31 cellular contexts compared by ENCODE assay signal in genomic region chr13:21924958-21925357, GRCh38.
"Had no signal": no experiment of that assay in that cellular context is flagged by ENCODE, and none has a peak within 500 bp of the region (broad histone marks: within the 10 kb centered on the region; RNA-seq: fewer than 3 reads in every experiment).

No MANE protein-coding gene starts in this region.

- H3K4me1 Mint-ChIP-seq: activated CD4-positive, alpha-beta memory T cell treated with anti-CD3 and anti-CD28 coated beads, Interleukin-2, amount 10 ng/mL, durations not matched to agents 7 days and 5 days; activated CD4-positive, alpha-beta T cell treated with anti-CD3 and anti-CD28 coated beads, Interleukin-2, amount 10 ng/mL, durations not matched to agents 7 days and 5 days; activated naive CD4-positive, alpha-beta T cell treated with anti-CD3 and anti-CD28 coated beads, Interleukin-2, amount 10 ng/mL, durations not matched to agents 7 days and 5 days; activated naive CD8-positive, alpha-beta T cell treated with anti-CD3 and anti-CD28 coated beads, Interleukin-2, amount 10 ng/mL, durations not matched to agents 7 days and 5 days; central memory CD8-positive, alpha-beta T cell had no signal

- H3K27ac ChIP-seq: brain microvascular endothelial cell, coronary artery, dorsolateral prefrontal cortex, gastrocnemius medialis, heart left ventricle had no signal

- H3K27me3 ChIP-seq: brain microvascular endothelial cell, gastrocnemius medialis, heart left ventricle had no signal

- H3K36me3 ChIP-seq: brain microvascular endothelial cell, gastrocnemius medialis, heart left ventricle had no signal

- H3K9me3 Mint-ChIP-seq: activated CD4-positive, alpha-beta memory T cell treated with anti-CD3 and anti-CD28 coated beads, Interleukin-2, amount 10 ng/mL, durations not matched to agents 7 days and 5 days; activated CD4-positive, alpha-beta T cell treated with anti-CD3 and anti-CD28 coated beads, Interleukin-2, amount 10 ng/mL, durations not matched to agents 7 days and 5 days; activated naive CD4-positive, alpha-beta T cell treated with anti-CD3 and anti-CD28 coated beads, Interleukin-2, amount 50 U/mL, for 72 hours; activated naive CD8-positive, alpha-beta T cell treated with anti-CD3 and anti-CD28 coated beads, Interleukin-2, amount 10 ng/mL, durations not matched to agents 7 days and 5 days; activated T-cell treated with anti-CD3 and anti-CD28 coated beads, Interleukin-2, amount 50 U/mL, for 24 hours; central memory CD8-positive, alpha-beta T cell; dendritic cell treated with granulocyte-macrophage colony-stimulating factor and Interleukin-4, amounts not matched to agents 40 ng/mL and 50 ng/mL, for 4 days; T-helper 2 cell treated with Interferon-gamma antibody and Interleukin-4, amounts not matched to agents 5 μg/mL and 100 μg/mL, for 36 hours had no signal

- ATAC-seq: activated naive CD4-positive, alpha-beta T cell treated with anti-CD3 and anti-CD28 coated beads, Interleukin-2, amount 50 U/mL, for 72 hours; activated T-cell treated with anti-CD3 and anti-CD28 coated beads, Interleukin-2, amount 50 U/mL, for 72 hours; esophagus mucosa; gastrocnemius medialis; heart left ventricle; T-helper 17 cell had no signal

- H3K36me3 Mint-ChIP-seq: activated naive CD4-positive, alpha-beta T cell treated with anti-CD3 and anti-CD28 coated beads, Interleukin-2, amount 10 ng/mL, durations not matched to agents 7 days and 5 days; activated naive CD4-positive, alpha-beta T cell treated with anti-CD3 and anti-CD28 coated beads, Interleukin-2, amount 50 U/mL, for 72 hours; activated naive CD8-positive, alpha-beta T cell treated with anti-CD3 and anti-CD28 coated beads, Interleukin-2, amount 10 ng/mL, durations not matched to agents 7 days and 5 days had no signal

- H3K27me3 Mint-ChIP-seq: activated CD4-positive, alpha-beta memory T cell treated with anti-CD3 and anti-CD28 coated beads, Interleukin-2, amount 10 ng/mL, durations not matched to agents 7 days and 5 days; activated CD4-positive, alpha-beta T cell treated with anti-CD3 and anti-CD28 coated beads, Interleukin-2, amount 10 ng/mL, durations not matched to agents 7 days and 5 days; activated naive CD8-positive, alpha-beta T cell treated with anti-CD3 and anti-CD28 coated beads, Interleukin-2, amount 10 ng/mL, durations not matched to agents 7 days and 5 days; activated T-cell treated with anti-CD3 and anti-CD28 coated beads, Interleukin-2, amount 50 U/mL, for 24 hours; dendritic cell treated with granulocyte-macrophage colony-stimulating factor and Interleukin-4, amounts not matched to agents 40 ng/mL and 50 ng/mL, for 4 days had no signal

- H3K4me3 Mint-ChIP-seq: activated CD4-positive, alpha-beta memory T cell treated with anti-CD3 and anti-CD28 coated beads, Interleukin-2, amount 10 ng/mL, durations not matched to agents 7 days and 5 days; activated CD4-positive, alpha-beta T cell treated with anti-CD3 and anti-CD28 coated beads, Interleukin-2, amount 10 ng/mL, durations not matched to agents 7 days and 5 days; activated naive CD4-positive, alpha-beta T cell treated with anti-CD3 and anti-CD28 coated beads, Interleukin-2, amount 10 ng/mL, durations not matched to agents 7 days and 5 days; activated naive CD8-positive, alpha-beta T cell treated with anti-CD3 and anti-CD28 coated beads, Interleukin-2, amount 10 ng/mL, durations not matched to agents 7 days and 5 days; activated T-cell treated with anti-CD3 and anti-CD28 coated beads, Interleukin-2, amount 50 U/mL, for 24 hours; activated T-cell treated with anti-CD3 and anti-CD28 coated beads, Interleukin-2, amount 50 U/mL, for 72 hours; central memory CD8-positive, alpha-beta T cell; dendritic cell treated with granulocyte-macrophage colony-stimulating factor and Interleukin-4, amounts not matched to agents 40 ng/mL and 50 ng/mL, for 4 days; endodermal cell; T-helper 17 cell; T-helper 2 cell treated with Interferon-gamma antibody and Interleukin-4, amounts not matched to agents 5 μg/mL and 100 μg/mL, for 36 hours had no signal

- H3K9me3 ChIP-seq: gastrocnemius medialis, heart left ventricle had no signal

- H3K4me3 ChIP-seq: coronary artery, dorsolateral prefrontal cortex, gastrocnemius medialis, heart left ventricle had no signal

- H3K4me1 ChIP-seq: gastrocnemius medialis, heart left ventricle had no signal

- H3K27ac Mint-ChIP-seq: activated CD4-positive, alpha-beta memory T cell treated with anti-CD3 and anti-CD28 coated beads, Interleukin-2, amount 10 ng/mL, durations not matched to agents 7 days and 5 days; activated CD4-positive, alpha-beta T cell treated with anti-CD3 and anti-CD28 coated beads, Interleukin-2, amount 10 ng/mL, durations not matched to agents 7 days and 5 days; activated naive CD4-positive, alpha-beta T cell treated with anti-CD3 and anti-CD28 coated beads, Interleukin-2, amount 10 ng/mL, durations not matched to agents 7 days and 5 days; activated naive CD4-positive, alpha-beta T cell treated with anti-CD3 and anti-CD28 coated beads, Interleukin-2, amount 50 U/mL, for 72 hours; activated naive CD8-positive, alpha-beta T cell treated with anti-CD3 and anti-CD28 coated beads, Interleukin-2, amount 10 ng/mL, durations not matched to agents 7 days and 5 days; activated T-cell treated with anti-CD3 and anti-CD28 coated beads, Interleukin-2, amount 50 U/mL, for 24 hours; activated T-cell treated with anti-CD3 and anti-CD28 coated beads, Interleukin-2, amount 50 U/mL, for 72 hours; dendritic cell treated with granulocyte-macrophage colony-stimulating factor and Interleukin-4, amounts not matched to agents 40 ng/mL and 50 ng/mL, for 4 days; T-helper 17 cell; T-helper 2 cell treated with Interferon-gamma antibody and Interleukin-4, amounts not matched to agents 5 μg/mL and 100 μg/mL, for 36 hours had no signal

- DNase-seq: activated CD4-positive, alpha-beta memory T cell treated with anti-CD3 and anti-CD28 coated beads, Interleukin-2, amount 10 ng/mL, durations not matched to agents 7 days and 5 days; activated CD4-positive, alpha-beta T cell treated with anti-CD3 and anti-CD28 coated beads for 1 hour; activated CD4-positive, alpha-beta T cell treated with anti-CD3 and anti-CD28 coated beads for 4 hours; activated CD4-positive, alpha-beta T cell treated with anti-CD3 and anti-CD28 coated beads, Interleukin-2, amount 10 ng/mL, durations not matched to agents 7 days and 5 days; activated CD4-positive, alpha-beta T cell treated with anti-CD3 and anti-CD28 coated beads, Interleukin-2, amount 50 U/mL, for 4 hours; activated CD8-positive, alpha-beta memory T cell treated with anti-CD3 and anti-CD28 coated beads, Interleukin-2, amount 50 U/mL, for 48 hours; activated gamma-delta T cell; activated naive CD4-positive, alpha-beta T cell; activated naive CD4-positive, alpha-beta T cell treated with anti-CD3 and anti-CD28 coated beads, Interleukin-2, amount 10 ng/mL, durations not matched to agents 7 days and 5 days; activated naive CD8-positive, alpha-beta T cell treated with anti-CD3 and anti-CD28 coated beads, Interleukin-2, amount 10 ng/mL, durations not matched to agents 7 days and 5 days; activated T-cell treated with anti-CD3 and anti-CD28 coated beads for 4 hours; activated T-cell treated with anti-CD3 and anti-CD28 coated beads, Interleukin-2, amount 50 U/mL, for 24 hours; activated T-cell treated with anti-CD3 and anti-CD28 coated beads, Interleukin-2, amount 50 U/mL, for 72 hours; anterior cingulate cortex; brain microvascular endothelial cell; dorsolateral prefrontal cortex; effector memory CD4-positive, alpha-beta T cell; endodermal cell; foreskin fibroblast; gastrocnemius medialis; glutamatergic neuron; heart left ventricle; T-helper 1 cell; T-helper 17 cell; T1000 had no signal
